Comparison of ENCODE assay signal across 1 cellular context in the genomic region with DNA sequence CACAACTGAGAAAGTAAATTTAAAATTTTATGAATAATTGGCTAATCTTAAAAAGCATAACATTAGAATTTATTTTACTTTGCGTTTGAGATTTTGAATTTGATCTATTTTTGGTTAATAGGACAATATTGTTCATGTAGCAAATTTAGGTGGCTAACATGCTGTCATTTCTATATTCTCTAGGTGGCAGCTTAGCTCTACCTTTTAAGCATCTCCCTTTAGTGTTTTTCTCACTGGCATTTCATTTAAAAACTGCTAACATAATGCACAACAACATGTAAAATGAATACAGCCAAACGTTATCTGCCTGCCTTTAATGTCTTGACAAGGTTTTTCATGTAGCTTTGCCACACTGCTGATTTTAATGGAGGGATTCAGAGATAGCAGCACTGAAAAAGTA.
TF ChIP-seq lines count a peak whose summit lies in the region.

No MANE protein-coding gene starts in this region.

TF ChIP-seq in SK-N-SH, 30 proteins besides CTCF, POLR2A, EP300 and RAD21 (continued from another document):
- TF ChIP-seq, protein P1, sequence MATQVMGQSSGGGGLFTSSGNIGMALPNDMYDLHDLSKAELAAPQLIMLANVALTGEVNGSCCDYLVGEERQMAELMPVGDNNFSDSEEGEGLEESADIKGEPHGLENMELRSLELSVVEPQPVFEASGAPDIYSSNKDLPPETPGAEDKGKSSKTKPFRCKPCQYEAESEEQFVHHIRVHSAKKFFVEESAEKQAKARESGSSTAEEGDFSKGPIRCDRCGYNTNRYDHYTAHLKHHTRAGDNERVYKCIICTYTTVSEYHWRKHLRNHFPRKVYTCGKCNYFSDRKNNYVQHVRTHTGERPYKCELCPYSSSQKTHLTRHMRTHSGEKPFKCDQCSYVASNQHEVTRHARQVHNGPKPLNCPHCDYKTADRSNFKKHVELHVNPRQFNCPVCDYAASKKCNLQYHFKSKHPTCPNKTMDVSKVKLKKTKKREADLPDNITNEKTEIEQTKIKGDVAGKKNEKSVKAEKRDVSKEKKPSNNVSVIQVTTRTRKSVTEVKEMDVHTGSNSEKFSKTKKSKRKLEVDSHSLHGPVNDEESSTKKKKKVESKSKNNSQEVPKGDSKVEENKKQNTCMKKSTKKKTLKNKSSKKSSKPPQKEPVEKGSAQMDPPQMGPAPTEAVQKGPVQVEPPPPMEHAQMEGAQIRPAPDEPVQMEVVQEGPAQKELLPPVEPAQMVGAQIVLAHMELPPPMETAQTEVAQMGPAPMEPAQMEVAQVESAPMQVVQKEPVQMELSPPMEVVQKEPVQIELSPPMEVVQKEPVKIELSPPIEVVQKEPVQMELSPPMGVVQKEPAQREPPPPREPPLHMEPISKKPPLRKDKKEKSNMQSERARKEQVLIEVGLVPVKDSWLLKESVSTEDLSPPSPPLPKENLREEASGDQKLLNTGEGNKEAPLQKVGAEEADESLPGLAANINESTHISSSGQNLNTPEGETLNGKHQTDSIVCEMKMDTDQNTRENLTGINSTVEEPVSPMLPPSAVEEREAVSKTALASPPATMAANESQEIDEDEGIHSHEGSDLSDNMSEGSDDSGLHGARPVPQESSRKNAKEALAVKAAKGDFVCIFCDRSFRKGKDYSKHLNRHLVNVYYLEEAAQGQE (IDR thresholded peaks at IDR 0.05; ENCODE audit: low read depth, low read length) = no peak
- TF ChIP-seq GATA2 (CRISPR knock-in tag; IDR thresholded peaks at IDR 0.05) (no peak), MXI1 (IDR thresholded peaks at IDR 0.05; ENCODE audit: low read depth, low read length) (no peak), GABPA (IDR thresholded peaks at IDR 0.05; ENCODE audit: low read depth) (no peak), FOXM1 (IDR thresholded peaks at IDR 0.05; ENCODE audit: low read depth) (no peak), NRF1 (IDR thresholded peaks at IDR 0.05; ENCODE audit: low read depth, low read length) (no peak), CHD2 (IDR thresholded peaks at IDR 0.05; ENCODE audit: low read length, partially characterized antibody) (no peak), FOXJ3 (CRISPR knock-in tag; IDR thresholded peaks at IDR 0.05) (no peak)
- TF ChIP-seq, protein P2, sequence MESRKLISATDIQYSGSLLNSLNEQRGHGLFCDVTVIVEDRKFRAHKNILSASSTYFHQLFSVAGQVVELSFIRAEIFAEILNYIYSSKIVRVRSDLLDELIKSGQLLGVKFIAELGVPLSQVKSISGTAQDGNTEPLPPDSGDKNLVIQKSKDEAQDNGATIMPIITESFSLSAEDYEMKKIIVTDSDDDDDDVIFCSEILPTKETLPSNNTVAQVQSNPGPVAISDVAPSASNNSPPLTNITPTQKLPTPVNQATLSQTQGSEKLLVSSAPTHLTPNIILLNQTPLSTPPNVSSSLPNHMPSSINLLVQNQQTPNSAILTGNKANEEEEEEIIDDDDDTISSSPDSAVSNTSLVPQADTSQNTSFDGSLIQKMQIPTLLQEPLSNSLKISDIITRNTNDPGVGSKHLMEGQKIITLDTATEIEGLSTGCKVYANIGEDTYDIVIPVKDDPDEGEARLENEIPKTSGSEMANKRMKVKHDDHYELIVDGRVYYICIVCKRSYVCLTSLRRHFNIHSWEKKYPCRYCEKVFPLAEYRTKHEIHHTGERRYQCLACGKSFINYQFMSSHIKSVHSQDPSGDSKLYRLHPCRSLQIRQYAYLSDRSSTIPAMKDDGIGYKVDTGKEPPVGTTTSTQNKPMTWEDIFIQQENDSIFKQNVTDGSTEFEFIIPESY (IDR thresholded peaks at IDR 0.05; ENCODE audit: borderline replicate concordance, low read depth) = no peak
- TF ChIP-seq, protein P3, sequence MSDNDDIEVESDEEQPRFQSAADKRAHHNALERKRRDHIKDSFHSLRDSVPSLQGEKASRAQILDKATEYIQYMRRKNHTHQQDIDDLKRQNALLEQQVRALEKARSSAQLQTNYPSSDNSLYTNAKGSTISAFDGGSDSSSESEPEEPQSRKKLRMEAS (IDR thresholded peaks at IDR 0.05; ENCODE audit: low read depth) = no peak
TF ChIP-seq in SK-N-SH: peak in this region for 0.
